In genomic region chr10:25555865-25556264, GRCh38 we compare ENCODE assay signal across 1 cellular context.
TF ChIP-seq lines count a peak whose summit lies in the region.

No MANE protein-coding gene starts in this region.

TF ChIP-seq in GM12878, 131 proteins besides CTCF, POLR2A, EP300 and RAD21 (continued from another document):
- TF ChIP-seq ZBTB33 (IDR thresholded peaks at IDR 0.05): no peak
- no peak for TF ChIP-seq E4F1 (IDR thresholded peaks at IDR 0.05; ENCODE audit: borderline replicate concordance, partially characterized antibody)
- TF ChIP-seq CHD1 (IDR thresholded peaks at IDR 0.05; ENCODE audit: low read depth, low read length): no peak
- TF ChIP-seq ZNF274 (IDR thresholded peaks at IDR 0.05; ENCODE audit: insufficient read depth, insufficient read length): no peak
- no peak for TF ChIP-seq ZZZ3 (IDR thresholded peaks at IDR 0.05; ENCODE audit: control insufficient read depth, insufficient read length, low read depth)
- TF ChIP-seq CEBPZ (IDR thresholded peaks at IDR 0.05; ENCODE audit: low read depth, low read length): no peak
- TF ChIP-seq SMAD5 (IDR thresholded peaks at IDR 0.05; ENCODE audit: low read depth): no peak
